ENCODE assay signal across 1 cellular context in genomic region chr18:26091047-26091630, GRCh38.
A peak's percentile ranks its signal among the peaks of the same experiment; 100 is the strongest.
TF ChIP-seq lines count a peak whose summit lies in the region.

No MANE protein-coding gene starts in this region.

TF ChIP-seq in HepG2, 621 proteins besides CTCF, POLR2A, EP300 and RAD21 (continued from another document and continues in another):
- TF ChIP-seq ZBTB14 (CRISPR knock-in tag; IDR thresholded peaks at IDR 0.05) (no peak), TARDBP (CRISPR knock-in tag; IDR thresholded peaks at IDR 0.05) (no peak), ZNF468 (CRISPR knock-in tag; IDR thresholded peaks at IDR 0.05) (no peak), ZKSCAN8 (CRISPR knock-in tag; IDR thresholded peaks at IDR 0.05; ENCODE audit: borderline replicate concordance) (no peak), ZNF740 (CRISPR knock-in tag; IDR thresholded peaks at IDR 0.05) (no peak), ZNF576 (CRISPR knock-in tag; IDR thresholded peaks at IDR 0.05) (no peak), MIER2 (CRISPR knock-in tag; IDR thresholded peaks at IDR 0.05) (no peak), ZNF556 (CRISPR knock-in tag; IDR thresholded peaks at IDR 0.05; ENCODE audit: borderline replicate concordance) (no peak), ZNF841 (CRISPR knock-in tag; IDR thresholded peaks at IDR 0.05; ENCODE audit: borderline replicate concordance) (no peak), ZBTB39 (CRISPR knock-in tag; IDR thresholded peaks at IDR 0.05) (no peak), SRSF1 (optimal IDR thresholded peaks at IDR 0.05; ENCODE audit: low read depth, low read length) (no peak), ZNF572 (CRISPR knock-in tag; IDR thresholded peaks at IDR 0.05) (peak; percentile 65; the same call in 1 of the 2 replicates), MIXL1 (CRISPR knock-in tag; IDR thresholded peaks at IDR 0.05) (no peak), ZBED4 (CRISPR knock-in tag; IDR thresholded peaks at IDR 0.05; ENCODE audit: borderline replicate concordance) (no peak), ZNF441 (CRISPR knock-in tag; IDR thresholded peaks at IDR 0.05; ENCODE audit: borderline replicate concordance) (no peak), ZFY (CRISPR knock-in tag; IDR thresholded peaks at IDR 0.05) (no peak), RFXANK (CRISPR knock-in tag; IDR thresholded peaks at IDR 0.05) (no peak), ZNF580 (CRISPR knock-in tag; IDR thresholded peaks at IDR 0.05; ENCODE audit: borderline replicate concordance, low read depth) (peak; percentile 18; the same call in 1 of the 2 replicates), RARG (CRISPR knock-in tag; IDR thresholded peaks at IDR 0.05; ENCODE audit: low read depth) (no peak), NFE2L1 (CRISPR knock-in tag; IDR thresholded peaks at IDR 0.05; ENCODE audit: borderline replicate concordance) (no peak), ZBTB37 (CRISPR knock-in tag; IDR thresholded peaks at IDR 0.05) (no peak), MZF1 (CRISPR knock-in tag; IDR thresholded peaks at IDR 0.05; ENCODE audit: borderline replicate concordance) (no peak), MED8 (CRISPR knock-in tag; IDR thresholded peaks at IDR 0.05; ENCODE audit: insufficient replicate concordance) (no peak), ZNF703 (CRISPR knock-in tag; IDR thresholded peaks at IDR 0.05; ENCODE audit: borderline replicate concordance) (no peak; the same call in 1 of the 2 replicates), RNF219 (CRISPR knock-in tag; IDR thresholded peaks at IDR 0.05) (0 out of 2 replicates have a peak, but pooled peaks have one; percentile 74), REST (IDR thresholded peaks at IDR 0.05; ENCODE audit: borderline replicate concordance in 1 of 2, low read depth in 1 of 2, low read length in 2 of 2) (no peak), TCF12 (IDR thresholded peaks at IDR 0.05) (no peak), TCF12 (CRISPR knock-in tag; IDR thresholded peaks at IDR 0.05) (0 out of 2 replicates have a peak, but pooled peaks have one; percentile 34), FOXC1 (CRISPR knock-in tag; IDR thresholded peaks at IDR 0.05; ENCODE audit: borderline replicate concordance) (no peak), CBX1 (IDR thresholded peaks at IDR 0.05; ENCODE audit: low read depth) (no peak), MBNL3 (CRISPR knock-in tag; conservative IDR thresholded peaks at IDR 0.05) (no peak), MLXIP (CRISPR knock-in tag; IDR thresholded peaks at IDR 0.05; ENCODE audit: borderline replicate concordance) (no peak), TBX3 (IDR thresholded peaks at IDR 0.05; ENCODE audit: borderline replicate concordance) (0 out of 2 replicates have a peak, but pooled peaks have one; percentile 38), CENPBD1 (CRISPR knock-in tag; IDR thresholded peaks at IDR 0.05; ENCODE audit: borderline replicate concordance, low read depth) (no peak), FOXJ3 (CRISPR knock-in tag; IDR thresholded peaks at IDR 0.05; ENCODE audit: borderline replicate concordance) (peak; percentile 58; the same call in 1 of the 2 replicates), SAP130 (CRISPR knock-in tag; IDR thresholded peaks at IDR 0.05; ENCODE audit: low read depth) (peak; percentile 39; the same call in 1 of the 2 replicates), SOX13 (IDR thresholded peaks at IDR 0.05) (no peak), SOX13 (CRISPR knock-in tag; conservative IDR thresholded peaks at IDR 0.05 in 1 of 2, IDR thresholded peaks at IDR 0.05 in 1 of 2) (no peak), TGIF2 (CRISPR knock-in tag; IDR thresholded peaks at IDR 0.05) (peak; percentile 23; the same call in 1 of the 2 replicates), CHCHD3 (CRISPR knock-in tag; IDR thresholded peaks at IDR 0.05) (no peak), NFIC (IDR thresholded peaks at IDR 0.05; ENCODE audit: low read length) (no peak), SALL2 (CRISPR knock-in tag; IDR thresholded peaks at IDR 0.05) (no peak), RCOR2 (CRISPR knock-in tag; IDR thresholded peaks at IDR 0.05) (no peak)
